8 cellular contexts compared by ENCODE assay signal in the genomic region with DNA sequence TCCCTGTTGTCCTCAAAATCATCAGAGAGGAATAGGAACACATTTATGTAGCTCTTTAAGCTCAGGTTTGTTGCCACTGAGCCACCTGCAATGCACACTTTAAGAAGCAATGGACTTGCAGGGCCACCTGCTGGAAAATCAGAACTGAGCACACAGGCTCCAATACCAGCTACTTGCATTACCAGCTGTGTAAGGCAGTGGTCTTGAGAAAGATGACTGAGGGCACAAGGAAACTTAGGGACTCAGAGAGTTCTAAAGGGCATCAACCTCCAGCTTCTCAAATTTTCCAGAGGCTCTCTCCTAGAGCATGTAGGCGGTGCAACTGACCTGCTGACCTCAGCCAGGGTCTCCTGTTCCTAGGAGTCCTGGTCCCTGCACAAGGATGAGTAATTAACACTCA. TPM values are rescaled to one million over a fixed set of nuclear protein-coding genes. Genes with fewer than 3 reads are reported as not detected.
A peak's percentile ranks its signal among the peaks of the same experiment; 100 is the strongest.
DNase-seq lines count a peak whose midpoint lies in the region; ATAC-seq lines count a peak whose summit lies in the region.

No MANE protein-coding gene starts in this region.

- peaks cover 8% of the 10 kb centered on the region for H3K36me3 Mint-ChIP-seq in activated T-helper 1 cell treated with anti-CD3 and anti-CD28 coated beads, Interleukin-12 subunit alpha, Interleukin-12 subunit beta, Interleukin-2, Interleukin-4 antibody, amounts not matched to agents 30 ng/mL and 10 ng/mL and 1 ng/mL, durations not matched to agents 14 hours and 24 hours and 36 hours (ENCODE audit: low read depth)

- H3K9me3 Mint-ChIP-seq in activated T-helper 1 cell treated with anti-CD3 and anti-CD28 coated beads, Interleukin-12 subunit alpha, Interleukin-12 subunit beta, Interleukin-2, Interleukin-4 antibody, amounts not matched to agents 30 ng/mL and 10 ng/mL and 1 ng/mL, durations not matched to agents 14 hours and 24 hours and 36 hours = no peaks in the 10 kb centered on the region

- intact Hi-C loops in activated T-helper 1 cell treated with anti-CD3 and anti-CD28 coated beads, Interleukin-12 subunit alpha, Interleukin-12 subunit beta, Interleukin-2, Interleukin-4 antibody, amounts not matched to agents 30 ng/mL and 10 ng/mL and 1 ng/mL, durations not matched to agents 14 hours and 24 hours and 36 hours (cut with micrococcal nuclease) = loop anchor here (1.0 to 5.0 kb wide), 5 partner anchors 39 to 453 kb away; no protein-coding TSS in a partner anchor

- H3K4me3 Mint-ChIP-seq in activated T-helper 1 cell treated with anti-CD3 and anti-CD28 coated beads, Interleukin-12 subunit alpha, Interleukin-12 subunit beta, Interleukin-2, Interleukin-4 antibody, amounts not matched to agents 30 ng/mL and 10 ng/mL and 1 ng/mL, durations not matched to agents 14 hours and 24 hours and 36 hours = no peak overlapping the region

- peak; percentile 18 for ATAC-seq in HG03469 (IDR thresholded peaks at IDR 0.05; ENCODE audit: unreplicated experiment)
- ATAC-seq in GM19452 (IDR thresholded peaks at IDR 0.05; ENCODE audit: unreplicated experiment) = no peak

- peaks cover 29% of the 10 kb centered on the region for H3K4me1 Mint-ChIP-seq in activated T-helper 1 cell treated with anti-CD3 and anti-CD28 coated beads, Interleukin-12 subunit alpha, Interleukin-12 subunit beta, Interleukin-2, Interleukin-4 antibody, amounts not matched to agents 30 ng/mL and 10 ng/mL and 1 ng/mL, durations not matched to agents 14 hours and 24 hours and 36 hours (ENCODE audit: low read depth)

- peaks cover 16% of the 10 kb centered on the region for H3K27me3 Mint-ChIP-seq in activated T-helper 1 cell treated with anti-CD3 and anti-CD28 coated beads, Interleukin-12 subunit alpha, Interleukin-12 subunit beta, Interleukin-2, Interleukin-4 antibody, amounts not matched to agents 30 ng/mL and 10 ng/mL and 1 ng/mL, durations not matched to agents 14 hours and 24 hours and 36 hours (ENCODE audit: insufficient read depth)

- peak; percentile 33 for DNase-seq in SKM-1 treated with dmso at 0.1 percent for 144 hours (lab: John Stamatoyannopoulos, UW; ENCODE audit: unreplicated experiment)
- DNase-seq in SKM-1 (lab: John Stamatoyannopoulos, UW; ENCODE audit: unreplicated experiment) = no peak
- DNase-seq in NOMO-1 treated with dmso at 0.1 percent for 144 hours (lab: John Stamatoyannopoulos, UW; ENCODE audit: unreplicated experiment) = peak; percentile 55
- peak; percentile 48 for DNase-seq in activated T-helper 1 cell treated with anti-CD3 and anti-CD28 coated beads, Interleukin-12 subunit alpha, Interleukin-12 subunit beta, Interleukin-2, Interleukin-4 antibody, amounts not matched to agents 30 ng/mL and 10 ng/mL and 1 ng/mL, durations not matched to agents 14 hours and 24 hours and 36 hours (ENCODE audit: low spot score)
- peak; percentile 42 for DNase-seq in germinal center (ENCODE audit: low spot score)
- peak; percentile 20 for DNase-seq in stimulated activated CD4-positive, alpha-beta T cell treated with anti-CD3 and anti-CD28 coated beads, Interleukin-12 subunit alpha, Interleukin-12 subunit beta, amount 100 ng/mL, for 4 hours

- no peak overlapping the region for H3K27ac Mint-ChIP-seq in activated T-helper 1 cell treated with anti-CD3 and anti-CD28 coated beads, Interleukin-12 subunit alpha, Interleukin-12 subunit beta, Interleukin-2, Interleukin-4 antibody, amounts not matched to agents 30 ng/mL and 10 ng/mL and 1 ng/mL, durations not matched to agents 14 hours and 24 hours and 36 hours

RNA-seq across cellular contexts. Expression of gene CNDP2, which starts 2.5 kb away (rescaled TPM):
- total RNA-seq in activated T-helper 1 cell treated with anti-CD3 and anti-CD28 coated beads, Interleukin-12 subunit alpha, Interleukin-12 subunit beta, Interleukin-2, Interleukin-4 antibody, amounts not matched to agents 30 ng/mL and 10 ng/mL and 1 ng/mL, durations not matched to agents 14 hours and 24 hours and 36 hours = 159 and 164 TPM in 2 replicates

RNA-seq across cellular contexts. Expression of gene DIPK1C, which starts 36.6 kb away (rescaled TPM):
- not detected in 2 replicates for total RNA-seq in activated T-helper 1 cell treated with anti-CD3 and anti-CD28 coated beads, Interleukin-12 subunit alpha, Interleukin-12 subunit beta, Interleukin-2, Interleukin-4 antibody, amounts not matched to agents 30 ng/mL and 10 ng/mL and 1 ng/mL, durations not matched to agents 14 hours and 24 hours and 36 hours

RNA-seq across cellular contexts. Expression of gene CNDP1, which starts 40.6 kb away (rescaled TPM):
- not detected in 2 replicates for total RNA-seq in activated T-helper 1 cell treated with anti-CD3 and anti-CD28 coated beads, Interleukin-12 subunit alpha, Interleukin-12 subunit beta, Interleukin-2, Interleukin-4 antibody, amounts not matched to agents 30 ng/mL and 10 ng/mL and 1 ng/mL, durations not matched to agents 14 hours and 24 hours and 36 hours
